27 cellular contexts compared by ENCODE assay signal in genomic region chr21:41901782-41902181, GRCh38.
"Had no signal": no experiment of that assay in that cellular context is flagged by ENCODE, and none has a peak within 500 bp of the region (broad histone marks: within the 10 kb centered on the region; RNA-seq: fewer than 3 reads in every experiment).

No MANE protein-coding gene starts in this region.

- H3K4me1 ChIP-seq: gastrocnemius medialis, left lung, lower lobe of right lung, right atrium auricular region, testis, transverse colon had no signal

- DNase-seq: activated CD4-positive, alpha-beta T cell treated with anti-CD3 and anti-CD28 coated beads for 1 hour; activated gamma-delta T cell; amniotic stem cell; caudate nucleus; cortex of kidney; effector memory CD8-positive, alpha-beta T cell; erythroblast; gastrocnemius medialis; glutamatergic neuron; left lung; lower lobe of right lung; mesenchymal stem cell; natural killer cell; occipital lobe; stimulated activated CD4-positive, alpha-beta T cell treated with anti-CD3 and anti-CD28 coated beads, Interleukin-4, amount 100 ng/mL, for 4 hours; SW 1271; T-helper 17 cell; T1000; testis; transverse colon had no signal

- ATAC-seq: effector memory CD8-positive, alpha-beta T cell; gastrocnemius medialis; natural killer cell; stimulated activated memory B cell treated with anti-CD40 and anti-IgM and Interleukin-4, amounts not matched to agents 10 μg/mL and 1 μg/mL and 100 μg/mL, for 72 hours had no signal

- H3K27me3 Mint-ChIP-seq: activated naive CD8-positive, alpha-beta T cell; effector memory CD8-positive, alpha-beta T cell; stimulated activated memory B cell treated with anti-CD40 and anti-IgM and Interleukin-4, amounts not matched to agents 10 μg/mL and 1 μg/mL and 100 μg/mL, for 72 hours; T-helper 17 cell had no signal

- H3K27ac Mint-ChIP-seq: natural killer cell; neural progenitor cell; stimulated activated memory B cell treated with anti-CD40 and anti-IgM and Interleukin-4, amounts not matched to agents 10 μg/mL and 1 μg/mL and 100 μg/mL, for 72 hours; T-helper 17 cell had no signal

- H3K36me3 ChIP-seq: neural progenitor cell had no signal

- H3K4me3 ChIP-seq: gastrocnemius medialis, left lung, lower lobe of right lung, neural progenitor cell, right atrium auricular region, smooth muscle cell, testis, transverse colon had no signal

- H3K9me3 ChIP-seq: gastrocnemius medialis, left lung, lower lobe of right lung, right atrium auricular region, testis, transverse colon had no signal

- H3K27me3 ChIP-seq: gastrocnemius medialis, left lung, neural progenitor cell, right atrium auricular region, testis, transverse colon had no signal

- H3K27ac ChIP-seq: gastrocnemius medialis, left lung, lower lobe of right lung, neural progenitor cell, right atrium auricular region, testis, transverse colon had no signal

- FAIRE-seq: astrocyte, islet of Langerhans had no signal

- H3K9me3 Mint-ChIP-seq: effector memory CD8-positive, alpha-beta T cell; natural killer cell; neural progenitor cell; stimulated activated memory B cell treated with anti-CD40 and anti-IgM and Interleukin-4, amounts not matched to agents 10 μg/mL and 1 μg/mL and 100 μg/mL, for 72 hours had no signal

- H3K4me3 Mint-ChIP-seq: activated naive CD8-positive, alpha-beta T cell; effector memory CD8-positive, alpha-beta T cell; natural killer cell; neural progenitor cell; stimulated activated memory B cell treated with anti-CD40 and anti-IgM and Interleukin-4, amounts not matched to agents 10 μg/mL and 1 μg/mL and 100 μg/mL, for 72 hours; T-helper 17 cell had no signal
